8 cellular contexts compared by ENCODE assay signal in the genomic region with DNA sequence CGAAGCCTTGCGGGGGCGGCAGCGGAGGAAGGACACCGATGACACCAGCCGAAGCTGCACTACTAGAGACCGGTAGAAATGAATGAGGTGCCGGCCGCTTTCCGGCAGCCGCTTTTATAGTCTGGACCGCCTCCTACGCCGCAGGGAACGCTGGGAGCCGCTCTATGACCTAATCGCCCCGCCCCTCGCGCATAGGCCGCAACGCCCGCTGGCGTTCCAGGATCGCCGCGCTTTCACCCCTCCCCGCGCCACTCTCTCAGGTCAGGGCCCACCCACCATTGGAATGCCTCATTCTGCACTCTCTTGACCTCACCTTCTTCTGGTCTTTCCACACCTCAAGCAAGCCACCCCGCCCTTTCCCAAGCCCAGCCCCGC. TPM values are rescaled to one million over a fixed set of nuclear protein-coding genes. Genes with fewer than 3 reads are reported as not detected.
DNase-seq lines count a peak whose midpoint lies in the region; ATAC-seq and TF ChIP-seq lines count a peak whose summit lies in the region.

Gene DDX5 (minus strand): TSS at position 89 of the 375 bp plus-strand sequence. CDS start 170 bp downstream, outside the sequence.

- peak within 1 kb of the TSS; percentile 99 for H3K27ac ChIP-seq in temporal lobe (ENCODE audit: low read depth, low read length)

- peak within 1 kb of the TSS; percentile 99 for H3K27ac Mint-ChIP-seq in activated naive CD4-positive, alpha-beta T cell treated with anti-CD3 and anti-CD28 coated beads, Interleukin-2, amount 50 U/mL, for 24 hours

- no peak for TF ChIP-seq CTCF in omental fat pad (IDR thresholded peaks at IDR 0.05)

- no peaks in the 10 kb centered on the region for H3K9me3 Mint-ChIP-seq in activated naive CD4-positive, alpha-beta T cell treated with anti-CD3 and anti-CD28 coated beads, Interleukin-2, amount 50 U/mL, for 24 hours

- ATAC-seq in HG02571 (IDR thresholded peaks at IDR 0.05; ENCODE audit: unreplicated experiment) (peak; percentile 50), omental fat pad (ENCODE audit: low FRiP score) (peak; percentile 82)

- H3K4me3 Mint-ChIP-seq in activated naive CD4-positive, alpha-beta T cell treated with anti-CD3 and anti-CD28 coated beads, Interleukin-2, amount 50 U/mL, for 24 hours, result peak within 1 kb of the TSS; percentile 95

- peaks cover 71% of the 10 kb centered on the region for H3K4me1 Mint-ChIP-seq in activated naive CD4-positive, alpha-beta T cell treated with anti-CD3 and anti-CD28 coated beads, Interleukin-2, amount 50 U/mL, for 24 hours

- H3K27me3 Mint-ChIP-seq in activated naive CD4-positive, alpha-beta T cell treated with anti-CD3 and anti-CD28 coated beads, Interleukin-2, amount 50 U/mL, for 24 hours, result no peaks in the 10 kb centered on the region

- peaks cover 49% of the 10 kb centered on the region for H3K36me3 Mint-ChIP-seq in activated naive CD4-positive, alpha-beta T cell treated with anti-CD3 and anti-CD28 coated beads, Interleukin-2, amount 50 U/mL, for 24 hours

- DNase-seq in GM04504 (ENCODE audit: low read depth) (peak; percentile 94), NCI-H1105 (lab: John Stamatoyannopoulos, UW) (peak; percentile 97), SKM-1 (lab: John Stamatoyannopoulos, UW; ENCODE audit: unreplicated experiment) (peak; percentile 97), glomerular visceral epithelial cell (ENCODE audit: extremely low spot score) (peak; percentile 99), omental fat pad (ENCODE audit: low spot score) (peak; percentile 90)

RNA-seq across cellular contexts. Expression of gene DDX5, which starts in this region (rescaled TPM):
- total RNA-seq in omental fat pad (100 to 1,000 TPM; 584 to 997 (median 913) TPM), temporal lobe (470 TPM)

Comparison
In these comparisons a context has a peak if more than half of its experiments do, and no peak if none do; other contexts are left out.
1. Peak in every context shown above with its lines: DNase-seq, ATAC-seq and H3K27ac ChIP-seq.